27 cellular contexts compared by ENCODE assay signal in genomic region chr3:62785384-62785783, GRCh38.
"Had no signal": no experiment of that assay in that cellular context is flagged by ENCODE, and none has a peak within 500 bp of the region (broad histone marks: within the 10 kb centered on the region; RNA-seq: fewer than 3 reads in every experiment).

No MANE protein-coding gene starts in this region.

- H3K9me3 ChIP-seq: MG63, SK-N-SH had no signal

- H3K27ac Mint-ChIP-seq: activated CD4-positive, alpha-beta T cell treated with anti-CD3 and anti-CD28 coated beads for 36 hours; activated CD8-positive, alpha-beta T cell treated with anti-CD3 and anti-CD28 coated beads for 36 hours; activated naive CD4-positive, alpha-beta T cell treated with anti-CD3 and anti-CD28 coated beads, Interleukin-2, amount 10 ng/mL, durations not matched to agents 7 days and 5 days; activated naive CD8-positive, alpha-beta T cell treated with anti-CD3 and anti-CD28 coated beads for 36 hours; activated T-cell treated with anti-CD3 and anti-CD28 coated beads, Interleukin-2, amount 50 U/mL, for 72 hours; activated T-helper 2 cell treated with anti-CD3 and anti-CD28 coated beads, Interferon-gamma antibody, Interleukin-2, Interleukin-4, amounts not matched to agents 10 μg/mL and 5 μg/mL and 100 μg/mL, durations not matched to agents 14 hours and 24 hours and 36 hours had no signal

- H3K4me3 ChIP-seq: MG63 had no signal

- H3K4me2 ChIP-seq: KMS-11, SK-N-SH had no signal

- DNase-seq: activated CD4-positive, alpha-beta T cell treated with anti-CD3 and anti-CD28 coated beads for 36 hours; activated CD8-positive, alpha-beta memory T cell treated with anti-CD3 and anti-CD28 coated beads, Interleukin-2, amount 50 U/mL, for 4 hours; activated CD8-positive, alpha-beta T cell treated with anti-CD3 and anti-CD28 coated beads for 36 hours; activated gamma-delta T cell treated with Interleukin-2 at 50 U/mL for 16 hours; activated naive CD4-positive, alpha-beta T cell treated with anti-CD3 and anti-CD28 coated beads, Interleukin-2, amount 10 ng/mL, durations not matched to agents 7 days and 5 days; activated naive CD8-positive, alpha-beta T cell treated with anti-CD3 and anti-CD28 coated beads for 36 hours; activated T-cell treated with anti-CD3 and anti-CD28 coated beads, Interleukin-2, amount 50 U/mL, for 72 hours; brain microvascular endothelial cell; caudate nucleus; MG63; MV-4-11; NCI-H1092 treated with DMSO at 0.1 percent for 48 hours; NCI-H1417 treated with DMSO at 0.1 percent for 48 hours; NCI-H1694 treated with DMSO at 0.1 percent for 48 hours; NCI-H2029 treated with DMSO at 0.1 percent for 48 hours; NCI-H2171; NCI-H2227 treated with DMSO at 0.1 percent for 48 hours; NCI-H526; NCI-H774; NK-92 treated with Interleukin-12 subunit alpha and Interleukin-12 subunit beta, amount 100 ng/mL, for 24 hours; PC-3; SK-N-SH; T-helper 1 cell had no signal

- H3K9ac ChIP-seq: KMS-11, SK-N-SH had no signal

- H3K4me3 Mint-ChIP-seq: activated CD4-positive, alpha-beta T cell treated with anti-CD3 and anti-CD28 coated beads for 36 hours; activated CD8-positive, alpha-beta T cell treated with anti-CD3 and anti-CD28 coated beads for 36 hours; activated naive CD4-positive, alpha-beta T cell treated with anti-CD3 and anti-CD28 coated beads, Interleukin-2, amount 10 ng/mL, durations not matched to agents 7 days and 5 days; activated naive CD8-positive, alpha-beta T cell treated with anti-CD3 and anti-CD28 coated beads for 36 hours; activated T-cell treated with anti-CD3 and anti-CD28 coated beads, Interleukin-2, amount 50 U/mL, for 72 hours had no signal

- H3K4me1 Mint-ChIP-seq: activated CD4-positive, alpha-beta T cell treated with anti-CD3 and anti-CD28 coated beads for 36 hours; activated naive CD4-positive, alpha-beta T cell treated with anti-CD3 and anti-CD28 coated beads, Interleukin-2, amount 10 ng/mL, durations not matched to agents 7 days and 5 days; activated naive CD8-positive, alpha-beta T cell treated with anti-CD3 and anti-CD28 coated beads for 36 hours had no signal

- H3K27me3 Mint-ChIP-seq: activated CD4-positive, alpha-beta T cell treated with anti-CD3 and anti-CD28 coated beads for 36 hours; activated CD8-positive, alpha-beta T cell treated with anti-CD3 and anti-CD28 coated beads for 36 hours; activated naive CD4-positive, alpha-beta T cell treated with anti-CD3 and anti-CD28 coated beads, Interleukin-2, amount 10 ng/mL, durations not matched to agents 7 days and 5 days; activated naive CD8-positive, alpha-beta T cell treated with anti-CD3 and anti-CD28 coated beads for 36 hours had no signal

- H3K36me3 Mint-ChIP-seq: activated naive CD4-positive, alpha-beta T cell treated with anti-CD3 and anti-CD28 coated beads, Interleukin-2, amount 10 ng/mL, durations not matched to agents 7 days and 5 days; activated naive CD8-positive, alpha-beta T cell treated with anti-CD3 and anti-CD28 coated beads for 36 hours had no signal

- H3K27me3 ChIP-seq: brain microvascular endothelial cell, MG63 had no signal

- H3K9me3 Mint-ChIP-seq: activated CD8-positive, alpha-beta T cell treated with anti-CD3 and anti-CD28 coated beads for 36 hours; activated naive CD4-positive, alpha-beta T cell treated with anti-CD3 and anti-CD28 coated beads, Interleukin-2, amount 10 ng/mL, durations not matched to agents 7 days and 5 days; activated naive CD8-positive, alpha-beta T cell treated with anti-CD3 and anti-CD28 coated beads for 36 hours; activated T-cell treated with anti-CD3 and anti-CD28 coated beads, Interleukin-2, amount 50 U/mL, for 72 hours; activated T-helper 2 cell treated with anti-CD3 and anti-CD28 coated beads, Interferon-gamma antibody, Interleukin-2, Interleukin-4, amounts not matched to agents 10 μg/mL and 5 μg/mL and 100 μg/mL, durations not matched to agents 14 hours and 24 hours and 36 hours had no signal

- H3K27ac ChIP-seq: brain microvascular endothelial cell, KMS-11, VCaP had no signal

- ATAC-seq: activated CD4-positive, alpha-beta T cell treated with anti-CD3 and anti-CD28 coated beads for 36 hours; activated CD8-positive, alpha-beta T cell treated with anti-CD3 and anti-CD28 coated beads for 36 hours; activated T-cell treated with anti-CD3 and anti-CD28 coated beads, Interleukin-2, amount 50 U/mL, for 72 hours; PC-3; Right ventricle myocardium inferior had no signal

- H3K36me3 ChIP-seq: brain microvascular endothelial cell, MG63 had no signal
